Comparison of ENCODE assay signal across 1 cellular context in the genomic region with DNA sequence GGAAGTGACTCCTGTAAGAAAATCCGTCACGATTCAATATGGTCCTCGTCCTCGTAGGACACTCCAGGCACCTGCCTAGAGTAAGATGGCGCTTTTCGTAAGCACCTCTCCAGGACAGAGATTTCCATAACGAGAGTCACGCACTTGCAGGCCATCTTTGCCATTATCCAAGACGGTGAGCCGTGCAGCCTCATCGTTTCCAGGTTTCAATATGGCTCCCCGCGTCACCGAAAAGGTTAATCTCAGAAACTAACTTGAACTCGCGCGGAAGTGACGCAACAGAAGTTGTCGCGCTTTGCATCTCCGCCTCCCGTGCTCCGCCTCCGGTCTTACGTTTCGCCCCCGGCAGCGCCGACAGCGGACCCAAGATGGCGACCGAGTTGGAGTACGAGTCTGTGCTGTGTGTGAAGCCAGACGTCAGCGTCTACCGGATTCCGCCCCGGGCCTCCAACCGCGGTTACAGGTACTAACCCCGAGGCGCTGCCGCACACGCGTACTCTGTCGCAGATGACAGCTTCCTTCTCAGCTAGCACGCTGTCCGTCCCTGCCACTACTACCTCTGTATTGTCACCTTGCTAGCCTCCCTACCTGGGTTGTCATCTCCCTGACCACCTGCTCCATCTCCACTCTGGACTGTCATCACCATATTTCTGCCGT.
TF ChIP-seq lines count a peak whose summit lies in the region.

A gene (plus strand): TSS at position 354 of the 657 bp plus-strand sequence. CDS start 15 bp downstream, at position 369.

TF ChIP-seq in K562, 482 proteins besides CTCF, POLR2A, EP300 and RAD21 (continued from another document and continues in another):
- TF ChIP-seq, protein P1, sequence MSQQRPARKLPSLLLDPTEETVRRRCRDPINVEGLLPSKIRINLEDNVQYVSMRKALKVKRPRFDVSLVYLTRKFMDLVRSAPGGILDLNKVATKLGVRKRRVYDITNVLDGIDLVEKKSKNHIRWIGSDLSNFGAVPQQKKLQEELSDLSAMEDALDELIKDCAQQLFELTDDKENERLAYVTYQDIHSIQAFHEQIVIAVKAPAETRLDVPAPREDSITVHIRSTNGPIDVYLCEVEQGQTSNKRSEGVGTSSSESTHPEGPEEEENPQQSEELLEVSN (IDR thresholded peaks at IDR 0.05; ENCODE audit: borderline replicate concordance in 1 of 2, extremely low read depth in 1 of 2, insufficient read depth in 1 of 2, insufficient read length in 1 of 2, low read depth in 1 of 2, low read length in 1 of 2, poor library complexity in 1 of 2, severe bottlenecking in 1 of 2) = peak in 1 of 2 experiments; percentile 12
- TF ChIP-seq NR2C2 (CRISPR knock-in tag; IDR thresholded peaks at IDR 0.05) (peak; percentile 75), NR2C2 (tag; IDR thresholded peaks at IDR 0.05) (peak; percentile 94), MEIS2 (IDR thresholded peaks at IDR 0.05; ENCODE audit: partially characterized antibody) (peak; percentile 20), HNRNPK (IDR thresholded peaks at IDR 0.05; ENCODE audit: low read depth, low read length, poor library complexity, severe bottlenecking) (no peak), BRD4 (IDR thresholded peaks at IDR 0.05) (0 out of 2 replicates have a peak, but pooled peaks have one; percentile 25), CEBPG (CRISPR knock-in tag; IDR thresholded peaks at IDR 0.05) (peak; percentile 94), CEBPG (tag; conservative IDR thresholded peaks at IDR 0.05 in 1 of 2, IDR thresholded peaks at IDR 0.05 in 1 of 2) (peak; percentile 87 to 94), BRF1 (IDR thresholded peaks at IDR 0.05; ENCODE audit: borderline replicate concordance, extremely low read depth, insufficient read length) (no peak), HCFC1 (IDR thresholded peaks at IDR 0.05; ENCODE audit: low read depth, low read length) (peak; percentile 72), GABPB1 (CRISPR knock-in tag; IDR thresholded peaks at IDR 0.05) (peak; percentile 92), ELF1 (tag; IDR thresholded peaks at IDR 0.05) (no peak), PHF8 (IDR thresholded peaks at IDR 0.05; ENCODE audit: borderline replicate concordance, low read length) (peak; percentile 82; the same call in 1 of the 2 replicates), ZNF384 (IDR thresholded peaks at IDR 0.05; ENCODE audit: low read depth, low read length) (no peak), POLR2H (tag; IDR thresholded peaks at IDR 0.05; ENCODE audit: low read depth) (no peak; the same call in 1 of the 2 replicates), ZNF785 (CRISPR knock-in tag; IDR thresholded peaks at IDR 0.05) (no peak), MYC (IDR thresholded peaks at IDR 0.05; ENCODE audit: low read depth, low read length) (peak; percentile 60), MYC (CRISPR knock-in tag; IDR thresholded peaks at IDR 0.05; ENCODE audit: borderline replicate concordance, low read depth) (no peak), CXXC5 (CRISPR knock-in tag; IDR thresholded peaks at IDR 0.05) (peak; percentile 79), ZNF764 (CRISPR knock-in tag; IDR thresholded peaks at IDR 0.05; ENCODE audit: low read depth) (no peak), HIVEP1 (CRISPR knock-in tag; IDR thresholded peaks at IDR 0.05) (no peak), RAD51 (IDR thresholded peaks at IDR 0.05; ENCODE audit: borderline replicate concordance, low read depth) (no peak), HDAC2 (IDR thresholded peaks at IDR 0.05) (0 out of 2 replicates have a peak, but pooled peaks have one; percentile 49), KDM4B (IDR thresholded peaks at IDR 0.05; ENCODE audit: borderline replicate concordance in 2 of 2, low read depth in 1 of 2) (peak in 1 of 2 experiments; percentile 58; a peak in 1 of 4 replicates), HNRNPLL (IDR thresholded peaks at IDR 0.05; ENCODE audit: low read depth, low read length, poor library complexity, severe bottlenecking) (peak; percentile 82), NBN (IDR thresholded peaks at IDR 0.05; ENCODE audit: low read depth) (peak; percentile 24; the same call in 1 of the 2 replicates), ARNT (IDR thresholded peaks at IDR 0.05) (no peak), MTA1 (IDR thresholded peaks at IDR 0.05; ENCODE audit: borderline replicate concordance) (peak; percentile 90), ETV1 (tag; conservative IDR thresholded peaks at IDR 0.05; ENCODE audit: low read depth) (peak; percentile 71), MECOM (CRISPR knock-in tag; IDR thresholded peaks at IDR 0.05) (no peak)
- TF ChIP-seq, protein P2, sequence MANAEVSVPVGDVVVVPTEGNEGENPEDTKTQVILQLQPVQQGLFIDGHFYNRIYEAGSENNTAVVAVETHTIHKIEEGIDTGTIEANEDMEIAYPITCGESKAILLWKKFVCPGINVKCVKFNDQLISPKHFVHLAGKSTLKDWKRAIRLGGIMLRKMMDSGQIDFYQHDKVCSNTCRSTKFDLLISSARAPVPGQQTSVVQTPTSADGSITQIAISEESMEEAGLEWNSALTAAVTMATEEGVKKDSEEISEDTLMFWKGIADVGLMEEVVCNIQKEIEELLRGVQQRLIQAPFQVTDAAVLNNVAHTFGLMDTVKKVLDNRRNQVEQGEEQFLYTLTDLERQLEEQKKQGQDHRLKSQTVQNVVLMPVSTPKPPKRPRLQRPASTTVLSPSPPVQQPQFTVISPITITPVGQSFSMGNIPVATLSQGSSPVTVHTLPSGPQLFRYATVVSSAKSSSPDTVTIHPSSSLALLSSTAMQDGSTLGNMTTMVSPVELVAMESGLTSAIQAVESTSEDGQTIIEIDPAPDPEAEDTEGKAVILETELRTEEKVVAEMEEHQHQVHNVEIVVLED (CRISPR knock-in tag; IDR thresholded peaks at IDR 0.05) = peak; percentile 32; the same call in 1 of the 2 replicates
- TF ChIP-seq, protein P3, sequence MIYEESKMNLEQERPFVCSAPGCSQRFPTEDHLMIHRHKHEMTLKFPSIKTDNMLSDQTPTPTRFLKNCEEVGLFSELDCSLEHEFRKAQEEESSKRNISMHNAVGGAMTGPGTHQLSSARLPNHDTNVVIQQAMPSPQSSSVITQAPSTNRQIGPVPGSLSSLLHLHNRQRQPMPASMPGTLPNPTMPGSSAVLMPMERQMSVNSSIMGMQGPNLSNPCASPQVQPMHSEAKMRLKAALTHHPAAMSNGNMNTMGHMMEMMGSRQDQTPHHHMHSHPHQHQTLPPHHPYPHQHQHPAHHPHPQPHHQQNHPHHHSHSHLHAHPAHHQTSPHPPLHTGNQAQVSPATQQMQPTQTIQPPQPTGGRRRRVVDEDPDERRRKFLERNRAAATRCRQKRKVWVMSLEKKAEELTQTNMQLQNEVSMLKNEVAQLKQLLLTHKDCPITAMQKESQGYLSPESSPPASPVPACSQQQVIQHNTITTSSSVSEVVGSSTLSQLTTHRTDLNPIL (CRISPR knock-in tag; IDR thresholded peaks at IDR 0.05) = no peak
- TF ChIP-seq, protein P4, sequence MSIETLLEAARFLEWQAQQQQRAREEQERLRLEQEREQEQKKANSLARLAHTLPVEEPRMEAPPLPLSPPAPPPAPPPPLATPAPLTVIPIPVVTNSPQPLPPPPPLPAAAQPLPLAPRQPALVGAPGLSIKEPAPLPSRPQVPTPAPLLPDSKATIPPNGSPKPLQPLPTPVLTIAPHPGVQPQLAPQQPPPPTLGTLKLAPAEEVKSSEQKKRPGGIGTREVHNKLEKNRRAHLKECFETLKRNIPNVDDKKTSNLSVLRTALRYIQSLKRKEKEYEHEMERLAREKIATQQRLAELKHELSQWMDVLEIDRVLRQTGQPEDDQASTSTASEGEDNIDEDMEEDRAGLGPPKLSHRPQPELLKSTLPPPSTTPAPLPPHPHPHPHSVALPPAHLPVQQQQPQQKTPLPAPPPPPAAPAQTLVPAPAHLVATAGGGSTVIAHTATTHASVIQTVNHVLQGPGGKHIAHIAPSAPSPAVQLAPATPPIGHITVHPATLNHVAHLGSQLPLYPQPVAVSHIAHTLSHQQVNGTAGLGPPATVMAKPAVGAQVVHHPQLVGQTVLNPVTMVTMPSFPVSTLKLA (conservative IDR thresholded peaks at IDR 0.05) = peak; percentile 59 to 72; a peak in 3 of 4 replicates
- TF ChIP-seq, protein P5, sequence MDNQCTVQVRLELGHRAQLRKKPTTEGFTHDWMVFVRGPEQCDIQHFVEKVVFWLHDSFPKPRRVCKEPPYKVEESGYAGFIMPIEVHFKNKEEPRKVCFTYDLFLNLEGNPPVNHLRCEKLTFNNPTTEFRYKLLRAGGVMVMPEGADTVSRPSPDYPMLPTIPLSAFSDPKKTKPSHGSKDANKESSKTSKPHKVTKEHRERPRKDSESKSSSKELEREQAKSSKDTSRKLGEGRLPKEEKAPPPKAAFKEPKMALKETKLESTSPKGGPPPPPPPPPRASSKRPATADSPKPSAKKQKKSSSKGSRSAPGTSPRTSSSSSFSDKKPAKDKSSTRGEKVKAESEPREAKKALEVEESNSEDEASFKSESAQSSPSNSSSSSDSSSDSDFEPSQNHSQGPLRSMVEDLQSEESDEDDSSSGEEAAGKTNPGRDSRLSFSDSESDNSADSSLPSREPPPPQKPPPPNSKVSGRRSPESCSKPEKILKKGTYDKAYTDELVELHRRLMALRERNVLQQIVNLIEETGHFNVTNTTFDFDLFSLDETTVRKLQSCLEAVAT (IDR thresholded peaks at IDR 0.05) = peak in 1 of 2 experiments; percentile 24; a peak in 2 of 4 replicates
- TF ChIP-seq, protein P6, sequence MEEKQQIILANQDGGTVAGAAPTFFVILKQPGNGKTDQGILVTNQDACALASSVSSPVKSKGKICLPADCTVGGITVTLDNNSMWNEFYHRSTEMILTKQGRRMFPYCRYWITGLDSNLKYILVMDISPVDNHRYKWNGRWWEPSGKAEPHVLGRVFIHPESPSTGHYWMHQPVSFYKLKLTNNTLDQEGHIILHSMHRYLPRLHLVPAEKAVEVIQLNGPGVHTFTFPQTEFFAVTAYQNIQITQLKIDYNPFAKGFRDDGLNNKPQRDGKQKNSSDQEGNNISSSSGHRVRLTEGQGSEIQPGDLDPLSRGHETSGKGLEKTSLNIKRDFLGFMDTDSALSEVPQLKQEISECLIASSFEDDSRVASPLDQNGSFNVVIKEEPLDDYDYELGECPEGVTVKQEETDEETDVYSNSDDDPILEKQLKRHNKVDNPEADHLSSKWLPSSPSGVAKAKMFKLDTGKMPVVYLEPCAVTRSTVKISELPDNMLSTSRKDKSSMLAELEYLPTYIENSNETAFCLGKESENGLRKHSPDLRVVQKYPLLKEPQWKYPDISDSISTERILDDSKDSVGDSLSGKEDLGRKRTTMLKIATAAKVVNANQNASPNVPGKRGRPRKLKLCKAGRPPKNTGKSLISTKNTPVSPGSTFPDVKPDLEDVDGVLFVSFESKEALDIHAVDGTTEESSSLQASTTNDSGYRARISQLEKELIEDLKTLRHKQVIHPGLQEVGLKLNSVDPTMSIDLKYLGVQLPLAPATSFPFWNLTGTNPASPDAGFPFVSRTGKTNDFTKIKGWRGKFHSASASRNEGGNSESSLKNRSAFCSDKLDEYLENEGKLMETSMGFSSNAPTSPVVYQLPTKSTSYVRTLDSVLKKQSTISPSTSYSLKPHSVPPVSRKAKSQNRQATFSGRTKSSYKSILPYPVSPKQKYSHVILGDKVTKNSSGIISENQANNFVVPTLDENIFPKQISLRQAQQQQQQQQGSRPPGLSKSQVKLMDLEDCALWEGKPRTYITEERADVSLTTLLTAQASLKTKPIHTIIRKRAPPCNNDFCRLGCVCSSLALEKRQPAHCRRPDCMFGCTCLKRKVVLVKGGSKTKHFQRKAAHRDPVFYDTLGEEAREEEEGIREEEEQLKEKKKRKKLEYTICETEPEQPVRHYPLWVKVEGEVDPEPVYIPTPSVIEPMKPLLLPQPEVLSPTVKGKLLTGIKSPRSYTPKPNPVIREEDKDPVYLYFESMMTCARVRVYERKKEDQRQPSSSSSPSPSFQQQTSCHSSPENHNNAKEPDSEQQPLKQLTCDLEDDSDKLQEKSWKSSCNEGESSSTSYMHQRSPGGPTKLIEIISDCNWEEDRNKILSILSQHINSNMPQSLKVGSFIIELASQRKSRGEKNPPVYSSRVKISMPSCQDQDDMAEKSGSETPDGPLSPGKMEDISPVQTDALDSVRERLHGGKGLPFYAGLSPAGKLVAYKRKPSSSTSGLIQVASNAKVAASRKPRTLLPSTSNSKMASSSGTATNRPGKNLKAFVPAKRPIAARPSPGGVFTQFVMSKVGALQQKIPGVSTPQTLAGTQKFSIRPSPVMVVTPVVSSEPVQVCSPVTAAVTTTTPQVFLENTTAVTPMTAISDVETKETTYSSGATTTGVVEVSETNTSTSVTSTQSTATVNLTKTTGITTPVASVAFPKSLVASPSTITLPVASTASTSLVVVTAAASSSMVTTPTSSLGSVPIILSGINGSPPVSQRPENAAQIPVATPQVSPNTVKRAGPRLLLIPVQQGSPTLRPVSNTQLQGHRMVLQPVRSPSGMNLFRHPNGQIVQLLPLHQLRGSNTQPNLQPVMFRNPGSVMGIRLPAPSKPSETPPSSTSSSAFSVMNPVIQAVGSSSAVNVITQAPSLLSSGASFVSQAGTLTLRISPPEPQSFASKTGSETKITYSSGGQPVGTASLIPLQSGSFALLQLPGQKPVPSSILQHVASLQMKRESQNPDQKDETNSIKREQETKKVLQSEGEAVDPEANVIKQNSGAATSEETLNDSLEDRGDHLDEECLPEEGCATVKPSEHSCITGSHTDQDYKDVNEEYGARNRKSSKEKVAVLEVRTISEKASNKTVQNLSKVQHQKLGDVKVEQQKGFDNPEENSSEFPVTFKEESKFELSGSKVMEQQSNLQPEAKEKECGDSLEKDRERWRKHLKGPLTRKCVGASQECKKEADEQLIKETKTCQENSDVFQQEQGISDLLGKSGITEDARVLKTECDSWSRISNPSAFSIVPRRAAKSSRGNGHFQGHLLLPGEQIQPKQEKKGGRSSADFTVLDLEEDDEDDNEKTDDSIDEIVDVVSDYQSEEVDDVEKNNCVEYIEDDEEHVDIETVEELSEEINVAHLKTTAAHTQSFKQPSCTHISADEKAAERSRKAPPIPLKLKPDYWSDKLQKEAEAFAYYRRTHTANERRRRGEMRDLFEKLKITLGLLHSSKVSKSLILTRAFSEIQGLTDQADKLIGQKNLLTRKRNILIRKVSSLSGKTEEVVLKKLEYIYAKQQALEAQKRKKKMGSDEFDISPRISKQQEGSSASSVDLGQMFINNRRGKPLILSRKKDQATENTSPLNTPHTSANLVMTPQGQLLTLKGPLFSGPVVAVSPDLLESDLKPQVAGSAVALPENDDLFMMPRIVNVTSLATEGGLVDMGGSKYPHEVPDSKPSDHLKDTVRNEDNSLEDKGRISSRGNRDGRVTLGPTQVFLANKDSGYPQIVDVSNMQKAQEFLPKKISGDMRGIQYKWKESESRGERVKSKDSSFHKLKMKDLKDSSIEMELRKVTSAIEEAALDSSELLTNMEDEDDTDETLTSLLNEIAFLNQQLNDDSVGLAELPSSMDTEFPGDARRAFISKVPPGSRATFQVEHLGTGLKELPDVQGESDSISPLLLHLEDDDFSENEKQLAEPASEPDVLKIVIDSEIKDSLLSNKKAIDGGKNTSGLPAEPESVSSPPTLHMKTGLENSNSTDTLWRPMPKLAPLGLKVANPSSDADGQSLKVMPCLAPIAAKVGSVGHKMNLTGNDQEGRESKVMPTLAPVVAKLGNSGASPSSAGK (IDR thresholded peaks at IDR 0.05) = peak; percentile 41; the same call in 1 of the 2 replicates
- TF ChIP-seq, protein P7, sequence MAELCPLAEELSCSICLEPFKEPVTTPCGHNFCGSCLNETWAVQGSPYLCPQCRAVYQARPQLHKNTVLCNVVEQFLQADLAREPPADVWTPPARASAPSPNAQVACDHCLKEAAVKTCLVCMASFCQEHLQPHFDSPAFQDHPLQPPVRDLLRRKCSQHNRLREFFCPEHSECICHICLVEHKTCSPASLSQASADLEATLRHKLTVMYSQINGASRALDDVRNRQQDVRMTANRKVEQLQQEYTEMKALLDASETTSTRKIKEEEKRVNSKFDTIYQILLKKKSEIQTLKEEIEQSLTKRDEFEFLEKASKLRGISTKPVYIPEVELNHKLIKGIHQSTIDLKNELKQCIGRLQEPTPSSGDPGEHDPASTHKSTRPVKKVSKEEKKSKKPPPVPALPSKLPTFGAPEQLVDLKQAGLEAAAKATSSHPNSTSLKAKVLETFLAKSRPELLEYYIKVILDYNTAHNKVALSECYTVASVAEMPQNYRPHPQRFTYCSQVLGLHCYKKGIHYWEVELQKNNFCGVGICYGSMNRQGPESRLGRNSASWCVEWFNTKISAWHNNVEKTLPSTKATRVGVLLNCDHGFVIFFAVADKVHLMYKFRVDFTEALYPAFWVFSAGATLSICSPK (IDR thresholded peaks at IDR 0.05; ENCODE audit: borderline replicate concordance) = no peak
